ENCODE assay signal across 15 cellular contexts in genomic region chr1:90074137-90074536, GRCh38.
DNase-seq lines count a peak whose midpoint lies in the region; ATAC-seq and TF ChIP-seq lines count a peak whose summit lies in the region.
"Had no signal": no experiment of that assay in that cellular context is flagged by ENCODE, and none has a peak within 500 bp of the region (broad histone marks: within the 10 kb centered on the region; RNA-seq: fewer than 3 reads in every experiment).

No MANE protein-coding gene starts in this region.

- no peaks in the 10 kb centered on the region for H3K9me2 ChIP-seq in OCI-LY7 (ENCODE audit: insufficient read depth, low read length)

- H3K4me3 ChIP-seq in GM12864 (ENCODE audit: low read depth, low read length) = no peak overlapping the region
- H3K4me3 ChIP-seq in OCI-LY7 (ENCODE audit: low read depth, low read length, poor library complexity, severe bottlenecking) = peak overlapping the region; percentile 27
- H3K4me3 ChIP-seq in effector memory CD4-positive, alpha-beta T cell (ENCODE audit: insufficient read depth, low read depth, low read length, poor library complexity, severe bottlenecking) = no peak overlapping the region

- BruUV-seq in OCI-LY7 (replicated peaks; lab: Mats Ljungman, UMichigan) = no TSS peak

- no peaks in the 10 kb centered on the region for H3K27me3 ChIP-seq in effector memory CD4-positive, alpha-beta T cell (replicated peaks; ENCODE audit: control insufficient read depth, insufficient read depth, low read length, poor library complexity, severe bottlenecking)

- POLR2A ChIA-PET in OCI-LY7 (lab: Charles Lee) = no interaction called here

- H2AFZ ChIP-seq in OCI-LY7 (ENCODE audit: low read length) = peak overlapping the region; percentile 59

- no peaks in the 10 kb centered on the region for H4K20me1 ChIP-seq in OCI-LY7 (ENCODE audit: insufficient read depth, low read length)

- CTCF ChIA-PET in OCI-LY7 (lab: Charles Lee; ENCODE audit: unreplicated experiment) = no interaction called here

- no peak for TF ChIP-seq CTCF in GM12864 (IDR thresholded peaks at IDR 0.05; ENCODE audit: low read depth, low read length, missing control alignments)
- no peak for TF ChIP-seq CTCF in OCI-LY7 (conservative IDR thresholded peaks at IDR 0.05; ENCODE audit: low read length)

- ATAC-seq in GM21390 (IDR thresholded peaks at IDR 0.05; ENCODE audit: unreplicated experiment) = peak; percentile 71
- peak; percentile 93 for ATAC-seq in HG03025 (IDR thresholded peaks at IDR 0.05; ENCODE audit: low FRiP score, unreplicated experiment)
- ATAC-seq: CD8-positive, alpha-beta T cell had no signal

- no peaks in the 10 kb centered on the region for H3K9me3 ChIP-seq in OCI-LY7 (ENCODE audit: low read length)
- H3K9me3 ChIP-seq in effector memory CD4-positive, alpha-beta T cell (ENCODE audit: control insufficient read depth, low read length) = no peaks in the 10 kb centered on the region

- H3K4me1 ChIP-seq in OCI-LY7 (ENCODE audit: insufficient read depth, low read length, poor library complexity, severe bottlenecking) = peaks cover 9% of the 10 kb centered on the region
- H3K4me1 ChIP-seq in effector memory CD4-positive, alpha-beta T cell (ENCODE audit: control insufficient read depth, insufficient read depth, low read length, poor library complexity, severe bottlenecking) = no peaks in the 10 kb centered on the region

- DNase-seq in GM12864 (ENCODE audit: low read depth) (peak; percentile 3), OCI-LY7 (ENCODE audit: low spot score) (peak; percentile 4), mesenteric fat pad (ENCODE audit: low spot score) (no peak), hypothalamus (lab: John Stamatoyannopoulos, UW) (no peak), DMS114 treated with DMSO at 0.1 percent for 48 hours (lab: John Stamatoyannopoulos, UW; ENCODE audit: unreplicated experiment) (no peak)
- DNase-seq in effector memory CD4-positive, alpha-beta T cell = no peak
- DNase-seq: activated CD4-positive, alpha-beta T cell treated with anti-CD3 and anti-CD28 coated beads, Interleukin-2, amount 50 U/mL, for 1 hour; amygdala; CD8-positive, alpha-beta T cell; NCI-H2029; NCI-H748 treated with DMSO at 0.1 percent for 48 hours; occipital lobe; stimulated activated naive CD4-positive, alpha-beta T cell had no signal

- no peaks in the 10 kb centered on the region for H3K79me2 ChIP-seq in OCI-LY7 (ENCODE audit: insufficient read depth, low read depth, low read length)

- H3K27ac ChIP-seq in OCI-LY7 (ENCODE audit: low read depth, low read length, poor library complexity, severe bottlenecking) = no peak overlapping the region
- no peak overlapping the region for H3K27ac ChIP-seq in effector memory CD4-positive, alpha-beta T cell (ENCODE audit: insufficient read depth, low read length, poor library complexity, severe bottlenecking)

- no peaks in the 10 kb centered on the region for H3K36me3 ChIP-seq in OCI-LY7 (ENCODE audit: insufficient read depth, low read length)
- H3K36me3 ChIP-seq in effector memory CD4-positive, alpha-beta T cell (ENCODE audit: control insufficient read depth, insufficient read depth, low read length) = no peaks in the 10 kb centered on the region

- H3K4me2 ChIP-seq in OCI-LY7 (ENCODE audit: low read length) = peak overlapping the region; percentile 39

- intact Hi-C loops in OCI-LY7 (cut with micrococcal nuclease; ENCODE audit: unreplicated experiment) = no loop called here

Comparison
In these comparisons a context has a peak if more than half of its experiments do, and no peak if none do; other contexts are left out.
1. DNase-seq: peak in GM12864 (single experiment) and OCI-LY7 (single experiment); none in effector memory CD4-positive, alpha-beta T cell (0 of 3), mesenteric fat pad (single experiment), hypothalamus (0 of 51) and DMS114 treated with DMSO at 0.1 percent for 48 hours (single experiment).